In the genomic region with DNA sequence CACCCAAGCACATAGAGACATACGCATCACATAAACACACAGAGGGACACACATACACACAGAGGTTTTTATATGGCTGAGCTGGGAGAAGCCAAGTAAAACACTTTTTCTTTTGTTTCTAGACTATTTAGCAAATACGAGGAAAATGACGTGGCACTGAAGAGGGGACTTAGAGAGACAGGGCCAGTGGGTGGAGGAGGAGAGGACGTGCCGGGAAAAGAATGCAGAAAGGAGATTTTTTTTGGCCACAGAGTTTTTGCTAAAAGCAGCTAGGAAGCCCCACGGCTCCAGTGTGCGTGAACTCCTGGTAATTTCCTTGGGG, we compare ENCODE assay signal across 8 cellular contexts.
DNase-seq lines count a peak whose midpoint lies in the region; ATAC-seq and TF ChIP-seq lines count a peak whose summit lies in the region.

No MANE protein-coding gene starts in this region.

- H3K9ac ChIP-seq in MM.1S (ENCODE audit: low read length): no peak overlapping the region

- no TSS peak for BruUV-seq in Calu3 (replicated peaks; lab: Mats Ljungman, UMichigan)

- no peaks in the 10 kb centered on the region for H3K79me2 ChIP-seq in MM.1S (ENCODE audit: low read length)

- peak overlapping the region; percentile 64 for H3K4me3 Mint-ChIP-seq in stimulated activated memory B cell treated with anti-CD40 and anti-IgM and Interleukin-4, amounts not matched to agents 10 μg/mL and 1 μg/mL and 100 μg/mL, for 72 hours
- H3K4me3 Mint-ChIP-seq in Calu3 (ENCODE audit: low read depth, unreplicated experiment): no peak overlapping the region

- no peaks in the 10 kb centered on the region for H3K36me3 Mint-ChIP-seq in stimulated activated memory B cell treated with anti-CD40 and anti-IgM and Interleukin-4, amounts not matched to agents 10 μg/mL and 1 μg/mL and 100 μg/mL, for 72 hours
- H3K36me3 Mint-ChIP-seq in Calu3 (ENCODE audit: insufficient read depth, unreplicated experiment): no peaks in the 10 kb centered on the region

- H3K27me3 ChIP-seq in MM.1S (replicated peaks; ENCODE audit: insufficient read depth, low read length): no peaks in the 10 kb centered on the region

- no peaks in the 10 kb centered on the region for H3K27me3 Mint-ChIP-seq in stimulated activated memory B cell treated with anti-CD40 and anti-IgM and Interleukin-4, amounts not matched to agents 10 μg/mL and 1 μg/mL and 100 μg/mL, for 72 hours
- H3K27me3 Mint-ChIP-seq in Calu3 (ENCODE audit: unreplicated experiment): no peaks in the 10 kb centered on the region

- no peak overlapping the region for H3K4me3 ChIP-seq in MM.1S (ENCODE audit: low read length)

- no peak overlapping the region for H3K27ac ChIP-seq in MM.1S (ENCODE audit: low read length)

- TF ChIP-seq CTCF in Calu3 (IDR thresholded peaks at IDR 0.05; ENCODE audit: unreplicated experiment): no peak
- no peak for TF ChIP-seq CTCF in MM.1S (IDR thresholded peaks at IDR 0.05; ENCODE audit: low read length)

- no peaks in the 10 kb centered on the region for H3K9me3 ChIP-seq in MM.1S (replicated peaks; ENCODE audit: insufficient read depth, low read length)

- H3K9me3 Mint-ChIP-seq in stimulated activated memory B cell treated with anti-CD40 and anti-IgM and Interleukin-4, amounts not matched to agents 10 μg/mL and 1 μg/mL and 100 μg/mL, for 72 hours: no peaks in the 10 kb centered on the region
- H3K9me3 Mint-ChIP-seq in Calu3 (ENCODE audit: low read depth, unreplicated experiment): no peaks in the 10 kb centered on the region

- H3K4me2 ChIP-seq in MM.1S (ENCODE audit: low read depth, low read length): no peak overlapping the region

- DNase-seq in RKO (ENCODE audit: low spot score) (peak; percentile 28), fibroblast of peridontal ligament (ENCODE audit: extremely low read depth) (peak; percentile 75), Calu3 (no peak), NCI-H1694 treated with DMSO at 0.1 percent for 48 hours (lab: John Stamatoyannopoulos, UW) (no peak), MM.1S (no peak)
- DNase-seq in activated CD4-positive, CD25-positive, alpha-beta regulatory T cell (lab: John Stamatoyannopoulos, UW): no peak

- intact Hi-C loops in Calu3 (cut with micrococcal nuclease; ENCODE audit: unreplicated experiment): no loop called here

- CTCF ChIA-PET in Calu3 (lab: Charles Lee): no interaction called here

- no peak overlapping the region for H2AFZ ChIP-seq in MM.1S (ENCODE audit: low read length)

- peaks cover 5% of the 10 kb centered on the region for H3F3A ChIP-seq in MM.1S (ENCODE audit: insufficient read depth, low read length)

- peaks cover 72% of the 10 kb centered on the region for H3K4me1 Mint-ChIP-seq in stimulated activated memory B cell treated with anti-CD40 and anti-IgM and Interleukin-4, amounts not matched to agents 10 μg/mL and 1 μg/mL and 100 μg/mL, for 72 hours
- H3K4me1 Mint-ChIP-seq in Calu3 (ENCODE audit: low read depth, unreplicated experiment): no peaks in the 10 kb centered on the region

- H3K36me3 ChIP-seq in MM.1S (replicated peaks; ENCODE audit: insufficient read depth, low read length): no peaks in the 10 kb centered on the region

- H3K9me2 ChIP-seq in MM.1S (replicated peaks; ENCODE audit: insufficient read depth, low read length): no peaks in the 10 kb centered on the region

- peak; percentile 1 for ATAC-seq in GM21786 (IDR thresholded peaks at IDR 0.05; ENCODE audit: unreplicated experiment)
- peak; percentile 17 for ATAC-seq in stimulated activated memory B cell treated with anti-CD40 and anti-IgM and Interleukin-4, amounts not matched to agents 10 μg/mL and 1 μg/mL and 100 μg/mL, for 72 hours

- H4K20me1 ChIP-seq in MM.1S (ENCODE audit: insufficient read depth, low read length): no peaks in the 10 kb centered on the region

- peak overlapping the region; percentile 88 for H3K27ac Mint-ChIP-seq in stimulated activated memory B cell treated with anti-CD40 and anti-IgM and Interleukin-4, amounts not matched to agents 10 μg/mL and 1 μg/mL and 100 μg/mL, for 72 hours
- H3K27ac Mint-ChIP-seq in Calu3 (ENCODE audit: unreplicated experiment): no peak overlapping the region

- H3K4me1 ChIP-seq in MM.1S (ENCODE audit: low read length): peaks cover 6% of the 10 kb centered on the region

Comparison
In these comparisons a context has a peak if more than half of its experiments do, and no peak if none do; other contexts are left out.
1. DNase-seq: peak in RKO (single experiment) and fibroblast of peridontal ligament (single experiment); none in Calu3 (single experiment), NCI-H1694 treated with DMSO at 0.1 percent for 48 hours (single experiment), MM.1S (single experiment) and activated CD4-positive, CD25-positive, alpha-beta regulatory T cell (0 of 4).